23 cellular contexts compared by ENCODE assay signal in genomic region chr16:64626771-64627170, GRCh38.
A peak's percentile ranks its signal among the peaks of the same experiment; 100 is the strongest.
DNase-seq lines count a peak whose midpoint lies in the region; TF ChIP-seq lines count a peak whose summit lies in the region.
"Had no signal": no experiment of that assay in that cellular context is flagged by ENCODE, and none has a peak within 500 bp of the region (broad histone marks: within the 10 kb centered on the region; RNA-seq: fewer than 3 reads in every experiment).

No MANE protein-coding gene starts in this region.

- H3K36me3 ChIP-seq in vagina, result no peaks in the 10 kb centered on the region
- H3K36me3 ChIP-seq: BLaER1 treated with 17β-estradiol and CSF1 and Interleukin-3, amounts not matched to agents 10 nM and 100 nM; right lobe of liver; upper lobe of right lung had no signal

- peak; percentile 33 for DNase-seq in AG10803 (ENCODE audit: low read depth)
- peak; percentile 9 for DNase-seq in M059J (ENCODE audit: low read depth)
- DNase-seq in NCI-H82 (lab: John Stamatoyannopoulos, UW), result peak; percentile 90
- peak; percentile 2 for DNase-seq in epithelial cell of esophagus (ENCODE audit: low read depth)
- DNase-seq in KG1 (lab: John Stamatoyannopoulos, UW), result no peak
- no peak for DNase-seq in vagina (ENCODE audit: extremely low spot score in 2 of 2)
- no peak for DNase-seq in LoVo (ENCODE audit: low spot score)
- no peak for DNase-seq in OCI-M1 (lab: John Stamatoyannopoulos, UW)
- DNase-seq: activated CD8-positive, alpha-beta T cell treated with anti-CD3 and anti-CD28 coated beads, Interleukin-2, amount 10 ng/mL, durations not matched to agents 7 days and 5 days; activated gamma-delta T cell treated with Interleukin-2 at 50 U/mL for 16 hours; EL; foreskin keratinocyte; KBM-7; NCI-H1092; NCI-H2081; NCI-H526 treated with DMSO at 0.1 percent for 48 hours; nephron progenitor cell; right lobe of liver; Right ventricle myocardium superior; upper lobe of right lung had no signal

- no peak overlapping the region for H3K4me3 ChIP-seq in AG10803 (ENCODE audit: low read length)
- no peak overlapping the region for H3K4me3 ChIP-seq in epithelial cell of esophagus (ENCODE audit: low read length)
- H3K4me3 ChIP-seq in vagina, result no peak overlapping the region
- H3K4me3 ChIP-seq: A549; BLaER1 treated with 17β-estradiol and CSF1 and Interleukin-3, amounts not matched to agents 10 nM and 100 nM; right lobe of liver; upper lobe of right lung had no signal

- H3K9me3 ChIP-seq in vagina, result no peaks in the 10 kb centered on the region
- H3K9me3 ChIP-seq: A549; BLaER1 treated with 17β-estradiol and CSF1 and Interleukin-3, amounts not matched to agents 10 nM and 100 nM; right lobe of liver; upper lobe of right lung had no signal

- H3K27me3 ChIP-seq in vagina, result no peaks in the 10 kb centered on the region
- H3K27me3 ChIP-seq: BLaER1 treated with 17β-estradiol and CSF1 and Interleukin-3, amounts not matched to agents 10 nM and 100 nM; foreskin keratinocyte; right lobe of liver; upper lobe of right lung had no signal

- no peak overlapping the region for H3K27ac ChIP-seq in vagina
- H3K27ac ChIP-seq: A549; BLaER1 treated with 17β-estradiol and CSF1 and Interleukin-3, amounts not matched to agents 10 nM and 100 nM; foreskin keratinocyte; parathyroid adenoma; right lobe of liver; upper lobe of right lung had no signal

- H3K4me1 ChIP-seq in vagina, result no peaks in the 10 kb centered on the region
- H3K4me1 ChIP-seq: A549; BLaER1 treated with 17β-estradiol and CSF1 and Interleukin-3, amounts not matched to agents 10 nM and 100 nM; foreskin keratinocyte; parathyroid adenoma; right lobe of liver; upper lobe of right lung had no signal

- TF ChIP-seq POLR2A in vagina (IDR thresholded peaks at IDR 0.05), result no peak

- intact Hi-C loops in vagina (cut with DNase I), result no loop called here

- TF ChIP-seq CTCF in AG10803 (conservative IDR thresholded peaks at IDR 0.05; ENCODE audit: low read length), result no peak
- no peak for TF ChIP-seq CTCF in epithelial cell of esophagus (IDR thresholded peaks at IDR 0.05; ENCODE audit: insufficient read depth, low read depth, low read length, missing control alignments)
- TF ChIP-seq CTCF in vagina (IDR thresholded peaks at IDR 0.05), result no peak

Comparison
In these comparisons a context has a peak if more than half of its experiments do, and no peak if none do; other contexts are left out.
1. DNase-seq: peak in AG10803 (single experiment), M059J (single experiment), NCI-H82 (single experiment) and epithelial cell of esophagus (single experiment); none in KG1 (single experiment), vagina (0 of 2), LoVo (single experiment) and OCI-M1 (single experiment).